13 cellular contexts compared by ENCODE assay signal in genomic region chr9:130215341-130216119, GRCh38. TPM values are rescaled to one million over a fixed set of nuclear protein-coding genes. Genes with fewer than 3 reads are reported as not detected.
DNase-seq lines count a peak whose midpoint lies in the region; ATAC-seq, FAIRE-seq and TF ChIP-seq lines count a peak whose summit lies in the region.
"Had no signal": no experiment of that assay in that cellular context is flagged by ENCODE, and none has a peak within 500 bp of the region (broad histone marks: within the 10 kb centered on the region; RNA-seq: fewer than 3 reads in every experiment).

No MANE protein-coding gene starts in this region.

- no peak overlapping the region; the same call in 1 of the 2 replicates for H3K27ac Mint-ChIP-seq in GM23338
- H3K27ac Mint-ChIP-seq: activated B cell treated with CpG ODN at 0.5 μM for 24 hours; CD8-positive, alpha-beta T cell had no signal

- H3K4me1 ChIP-seq in BLaER1 treated with 17β-estradiol and CSF1 and Interleukin-3, amounts not matched to agents 10 nM and 100 nM, result peaks cover 29 to 70% (median 57%) of the 10 kb centered on the region in 10 experiments
- peaks cover 0 to 10% of the 10 kb centered on the region in 2 donors for H3K4me1 ChIP-seq in kidney (ENCODE audit: control insufficient read depth in 1 of 2, insufficient read depth in 1 of 2, low read depth in 1 of 2, low read length in 2 of 2)
- no peaks in the 10 kb centered on the region for H3K4me1 ChIP-seq in mucosa of descending colon (ENCODE audit: low read depth)
- peaks cover 7% of the 10 kb centered on the region; the same call in 1 of the 2 replicates for H3K4me1 ChIP-seq in GM23338 (ENCODE audit: insufficient read depth)
- H3K4me1 ChIP-seq: right atrium auricular region had no signal

- TF ChIP-seq CTCF in cardiac fibroblast (IDR thresholded peaks at IDR 0.05; ENCODE audit: low read depth, low read length) (no peak), kidney (IDR thresholded peaks at IDR 0.05; ENCODE audit: borderline replicate concordance, extremely low read depth, insufficient read depth) (no peak), mucosa of descending colon (IDR thresholded peaks at IDR 0.05) (no peak), GM23338 (conservative IDR thresholded peaks at IDR 0.05; ENCODE audit: low read depth in 2 of 2) (no peak)

- H3K9me3 ChIP-seq in BLaER1 treated with 17β-estradiol and CSF1 and Interleukin-3, amounts not matched to agents 10 nM and 100 nM (replicated peaks in 1 of 11), result no peaks in the 10 kb centered on the region
- H3K9me3 ChIP-seq in kidney (ENCODE audit: control insufficient read depth in 1 of 2, low read length in 2 of 2) (no peaks in the 10 kb centered on the region), mucosa of descending colon (no peaks in the 10 kb centered on the region)
- H3K9me3 ChIP-seq: right atrium auricular region had no signal

- no peaks in the 10 kb centered on the region for H3K9me3 Mint-ChIP-seq in GM23338
- H3K9me3 Mint-ChIP-seq: activated B cell treated with CpG ODN at 0.5 μM for 24 hours; CD8-positive, alpha-beta T cell had no signal

- peaks cover 0 to 85% (median 45%) of the 10 kb centered on the region in 11 experiments; a peak in 15 of 22 replicates for H4K20me1 ChIP-seq in BLaER1 treated with 17β-estradiol and CSF1 and Interleukin-3, amounts not matched to agents 10 nM and 100 nM
- H4K20me1 ChIP-seq in GM23338 (replicated peaks; ENCODE audit: insufficient read depth), result peaks cover 4% of the 10 kb centered on the region; the same call in 1 of the 2 replicates

- no peak overlapping the region for H3K4me3 Mint-ChIP-seq in GM23338
- H3K4me3 Mint-ChIP-seq: activated B cell treated with CpG ODN at 0.5 μM for 24 hours; CD8-positive, alpha-beta T cell had no signal

- H3K27ac ChIP-seq in BLaER1 treated with 17β-estradiol and CSF1 and Interleukin-3, amounts not matched to agents 10 nM and 100 nM, result peak overlapping the region in 5 of 11 experiments; percentile 11 to 46 (median 27); a peak in 7 of 22 replicates
- H3K27ac ChIP-seq in kidney (ENCODE audit: low read depth in 2 of 2, low read length in 2 of 2) (no peak overlapping the region), GM23338 (ENCODE audit: low read depth) (no peak overlapping the region)
- H3K27ac ChIP-seq: right atrium auricular region had no signal

- no peaks in the 10 kb centered on the region; the same call in 1 of the 2 replicates for H3F3A ChIP-seq in GM23338 (replicated peaks; ENCODE audit: low read depth)

- peaks cover 19% of the 10 kb centered on the region for H3K27me3 Mint-ChIP-seq in GM23338 (ENCODE audit: insufficient read depth, low read depth, poor library complexity)

- ATAC-seq in GM19395 (IDR thresholded peaks at IDR 0.05; ENCODE audit: unreplicated experiment) (no peak), mucosa of descending colon (no peak), GM23338 (no peak)
- ATAC-seq: CD8-positive, alpha-beta T cell; left ventricle myocardium superior had no signal

- FAIRE-seq in kidney (lab: Jason Lieb, UNC), result no peak

- H3K9ac ChIP-seq in BLaER1 treated with 17β-estradiol and CSF1 and Interleukin-3, amounts not matched to agents 10 nM and 100 nM, result peak overlapping the region in 6 of 11 experiments; percentile 3 to 41 (median 18); a peak in 8 of 22 replicates
- no peak overlapping the region for H3K9ac ChIP-seq in kidney (ENCODE audit: low read length in 2 of 2)

- peaks cover 4% of the 10 kb centered on the region; the same call in 2 of the 3 replicates for H3K36me3 Mint-ChIP-seq in GM23338 (ENCODE audit: low read depth)
- H3K36me3 Mint-ChIP-seq: CD8-positive, alpha-beta T cell had no signal

- H3K9me2 ChIP-seq in GM23338 (ENCODE audit: insufficient read depth), result no peaks in the 10 kb centered on the region

- no peak overlapping the region for H2AFZ ChIP-seq in GM23338

- peak; percentile 63 for DNase-seq in MV-4-11 (lab: John Stamatoyannopoulos, UW)
- DNase-seq in cardiac fibroblast (ENCODE audit: low read depth in 2 of 2), result peak; percentile 32 to 77
- peak; percentile 33 for DNase-seq in myocyte (ENCODE audit: low read depth)
- no peak for DNase-seq in kidney
- no peak for DNase-seq in mucosa of descending colon
- DNase-seq in GM23338 (ENCODE audit: low spot score), result no peak
- DNase-seq: activated B cell treated with CpG ODN at 0.5 μM for 24 hours; activated naive CD4-positive, alpha-beta T cell; left ventricle myocardium superior had no signal

- peaks cover 0 to 28% (median 19%) of the 10 kb centered on the region in 11 experiments; a peak in 16 of 22 replicates for H3K36me3 ChIP-seq in BLaER1 treated with 17β-estradiol and CSF1 and Interleukin-3, amounts not matched to agents 10 nM and 100 nM
- peaks cover 0 to 5% of the 10 kb centered on the region in 2 donors for H3K36me3 ChIP-seq in kidney (ENCODE audit: control insufficient read depth in 1 of 2, insufficient read depth in 2 of 2, low read length in 2 of 2)
- H3K36me3 ChIP-seq in mucosa of descending colon (ENCODE audit: low read depth), result no peaks in the 10 kb centered on the region
- H3K36me3 ChIP-seq in GM23338 (ENCODE audit: insufficient read depth), result no peaks in the 10 kb centered on the region; the same call in 1 of the 2 replicates
- H3K36me3 ChIP-seq: right atrium auricular region had no signal

- H3K4me3 ChIP-seq in BLaER1 treated with 17β-estradiol and CSF1 and Interleukin-3, amounts not matched to agents 10 nM and 100 nM, result no peak overlapping the region
- no peak overlapping the region for H3K4me3 ChIP-seq in cardiac fibroblast (replicated peaks in 1 of 2; ENCODE audit: low read depth in 2 of 2, low read length in 2 of 2)
- H3K4me3 ChIP-seq in kidney (ENCODE audit: low read length in 2 of 2), result no peak overlapping the region
- no peak overlapping the region for H3K4me3 ChIP-seq in mucosa of descending colon
- H3K4me3 ChIP-seq in GM23338, result no peak overlapping the region
- H3K4me3 ChIP-seq: right atrium auricular region had no signal

- intact Hi-C loops in kidney (cut with DNase I) (no loop called here), mucosa of descending colon (cut with DNase I, micrococcal nuclease) (no loop called here)

- peak overlapping the region; percentile 23 to 83 (median 61); a peak in 21 of 22 replicates for H3K4me2 ChIP-seq in BLaER1 treated with 17β-estradiol and CSF1 and Interleukin-3, amounts not matched to agents 10 nM and 100 nM
- H3K4me2 ChIP-seq in GM23338, result no peak overlapping the region

- H3K79me2 ChIP-seq in GM23338 (replicated peaks; ENCODE audit: insufficient read depth), result no peaks in the 10 kb centered on the region

- no peaks in the 10 kb centered on the region for H3K27me3 ChIP-seq in BLaER1 treated with 17β-estradiol and CSF1 and Interleukin-3, amounts not matched to agents 10 nM and 100 nM
- H3K27me3 ChIP-seq in GM23338 (ENCODE audit: insufficient read depth), result no peaks in the 10 kb centered on the region
- H3K27me3 ChIP-seq: right atrium auricular region had no signal

- peaks cover 35% of the 10 kb centered on the region for H3K4me1 Mint-ChIP-seq in GM23338
- H3K4me1 Mint-ChIP-seq: activated B cell treated with CpG ODN at 0.5 μM for 24 hours had no signal

TF ChIP-seq in GM23338, 12 proteins besides CTCF, POLR2A, EP300 and RAD21 (continues in another document):
- TF ChIP-seq JUNB (IDR thresholded peaks at IDR 0.05; ENCODE audit: unreplicated experiment) (no peak), EZH2 (IDR thresholded peaks at IDR 0.05; ENCODE audit: low read depth, unreplicated experiment) (no peak), CREB1 (CRISPR knock-in tag; IDR thresholded peaks at IDR 0.05; ENCODE audit: low read depth) (no peak), NANOG (IDR thresholded peaks at IDR 0.05; ENCODE audit: borderline replicate concordance) (no peak), POLR2AphosphoS5 (IDR thresholded peaks at IDR 0.05; ENCODE audit: low read depth) (no peak), STAT1 (IDR thresholded peaks at IDR 0.05; ENCODE audit: unreplicated experiment) (no peak), ZNF331 (CRISPR knock-in tag; IDR thresholded peaks at IDR 0.05; ENCODE audit: low read depth) (no peak)

RNA-seq across cellular contexts. Expression of gene NCS1, which starts 43.3 kb away (rescaled TPM):
- 55.2 and 59.7 TPM in 2 replicates for total RNA-seq in myocyte
- polyA plus RNA-seq in myocyte (2012), result 58.1 TPM
- total RNA-seq in kidney, result 37.4 TPM
- 27.7 TPM for polyA plus RNA-seq in kidney (ENCODE audit: insufficient read depth, low read depth, low replicate concordance)
- 100 to 1,000 TPM in 1 of 3 donors, 10 to 100 TPM in 1, 1 to 10 TPM in 1; 4.1 to 196 (median 10.7) TPM for total RNA-seq in mucosa of descending colon
- total RNA-seq in GM23338 (2014; rRNA removed; shearing (Covaris generic)), result 28.8 and 34.3 TPM in 2 replicates
- polyA plus RNA-seq in GM23338 (2016; fragmentation: Nextera tagmentation; extraction: Ambion mirVana), result 8.2 and 10.3 TPM in 2 replicates

RNA-seq across cellular contexts. Expression of gene HMCN2, which starts 50.0 kb away (rescaled TPM):
- 0.13 and 0.21 TPM in 2 replicates for total RNA-seq in myocyte
- polyA plus RNA-seq in myocyte (2012), result 0.84 TPM
- 8.6 TPM for total RNA-seq in kidney
- polyA plus RNA-seq in kidney (ENCODE audit: insufficient read depth, low read depth, low replicate concordance), result 0.99 TPM
- total RNA-seq in mucosa of descending colon, result 10 to 100 TPM; 28.1 to 40.5 (median 33.2) TPM
- total RNA-seq in GM23338 (2014; rRNA removed; shearing (Covaris generic)), result 2.6 and 4.7 TPM in 2 replicates
- polyA plus RNA-seq in GM23338 (2016; fragmentation: Nextera tagmentation; extraction: Ambion mirVana), result 1.3 and 2.1 TPM in 2 replicates
- total RNA-seq: activated B cell treated with CpG ODN at 0.5 μM for 24 hours; CD8-positive, alpha-beta T cell had no signal

Comparison
In these comparisons a context has a peak if more than half of its experiments do, and no peak if none do; other contexts are left out.
1. H3K9ac ChIP-seq: peak in BLaER1 treated with 17β-estradiol and CSF1 and Interleukin-3, amounts not matched to agents 10 nM and 100 nM (6 of 11); none in kidney (0 of 2).
2. DNase-seq: peak in MV-4-11 (single experiment), cardiac fibroblast (2 of 2) and myocyte (single experiment); none in kidney (single experiment), mucosa of descending colon (0 of 3) and GM23338 (single experiment).